13 cellular contexts compared by ENCODE assay signal in the genomic region with DNA sequence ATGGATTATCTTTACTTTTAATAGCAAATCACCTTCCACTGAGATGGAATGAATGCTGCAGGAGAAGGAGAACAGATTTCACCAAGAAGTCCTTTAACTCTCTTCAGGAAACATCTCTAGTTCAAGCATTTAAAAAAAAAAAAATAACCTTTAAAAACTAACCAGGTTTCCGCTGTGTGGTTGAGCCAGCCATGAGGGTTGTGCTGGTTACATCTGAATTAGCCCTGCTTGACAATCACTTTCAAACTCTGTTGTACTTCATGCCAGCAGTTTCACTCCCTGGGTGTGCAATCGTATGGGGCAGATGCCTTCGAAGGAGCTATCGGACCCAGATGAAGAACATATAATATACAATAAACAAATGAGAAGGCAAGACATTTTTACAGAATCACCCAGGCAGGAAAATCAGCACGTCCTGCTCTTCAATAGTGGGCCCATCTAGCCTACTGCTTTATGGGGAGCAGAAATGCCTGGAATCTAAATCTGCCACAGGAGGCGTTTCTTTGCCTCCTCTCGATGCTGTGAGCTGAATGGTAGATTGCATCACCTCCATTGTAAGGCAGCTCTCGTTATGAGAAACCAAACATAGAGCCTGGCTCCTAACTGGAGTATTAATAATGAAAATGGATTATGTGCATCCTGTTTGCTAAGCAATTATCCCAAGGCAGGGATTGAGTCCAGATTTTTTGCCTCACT.
DNase-seq lines count a peak whose midpoint lies in the region; ATAC-seq and TF ChIP-seq lines count a peak whose summit lies in the region.
"Had no signal": no experiment of that assay in that cellular context is flagged by ENCODE, and none has a peak within 500 bp of the region (broad histone marks: within the 10 kb centered on the region; RNA-seq: fewer than 3 reads in every experiment).

No MANE protein-coding gene starts in this region.

- H3K4ac ChIP-seq in IMR-90 (ENCODE audit: low read depth, low read length) = no peak overlapping the region

- no peak overlapping the region for H2BK120ac ChIP-seq in IMR-90 (ENCODE audit: low read depth, low read length)

- intact Hi-C loops in IMR-90 (cut with micrococcal nuclease) = no loop called here
- intact Hi-C loops in naive thymus-derived CD4-positive, alpha-beta T cell (cut with micrococcal nuclease) = no loop called here

- H3K9me1 ChIP-seq in IMR-90 (ENCODE audit: insufficient read depth, low read length) = no peaks in the 10 kb centered on the region

- no peak overlapping the region for H3K18ac ChIP-seq in IMR-90 (ENCODE audit: low read depth, low read length)

- no peak for ATAC-seq in IMR-90 (ENCODE audit: low read depth)
- no peak for ATAC-seq in HG03196 (IDR thresholded peaks at IDR 0.05; ENCODE audit: unreplicated experiment)
- ATAC-seq in naive thymus-derived CD4-positive, alpha-beta T cell = no peak
- ATAC-seq: stimulated activated effector memory CD8-positive, alpha-beta T cell treated with anti-CD3 and anti-CD28 coated beads, Interleukin-12 subunit alpha, Interleukin-12 subunit beta, amount 100 ng/mL, for 72 hours had no signal

- no peak for TF ChIP-seq CTCF in IMR-90 (conservative IDR thresholded peaks at IDR 0.05; ENCODE audit: low read depth, low read length)

- no peak overlapping the region for H3K4me3 Mint-ChIP-seq in naive thymus-derived CD4-positive, alpha-beta T cell
- H3K4me3 Mint-ChIP-seq: activated B cell treated with CpG ODN at 0.5 μM for 24 hours; stimulated activated effector memory CD8-positive, alpha-beta T cell treated with anti-CD3 and anti-CD28 coated beads, Interleukin-12 subunit alpha, Interleukin-12 subunit beta, amount 100 ng/mL, for 72 hours had no signal

- TF ChIP-seq RAD21 in IMR-90 (IDR thresholded peaks at IDR 0.05; ENCODE audit: low read length) = no peak

- no peaks in the 10 kb centered on the region for H3K79me1 ChIP-seq in IMR-90 (ENCODE audit: low read depth in 1 of 2, low read length in 2 of 2)

- in situ Hi-C loops in IMR-90 (cut with MboI; ENCODE audit: low sequenced_read_pairs) = no loop called here

- H2AK5ac ChIP-seq in IMR-90 (ENCODE audit: low read depth, low read length) = no peak overlapping the region

- no peak overlapping the region for H3K9ac ChIP-seq in IMR-90 (ENCODE audit: low read depth, low read length)
- peak overlapping the region; percentile 45 for H3K9ac ChIP-seq in SK-N-MC (ENCODE audit: insufficient read length)

- H3K4me1 ChIP-seq in IMR-90 (ENCODE audit: control insufficient read depth, insufficient read depth, low read length) = no peaks in the 10 kb centered on the region
- no peaks in the 10 kb centered on the region for H3K4me1 ChIP-seq in naive thymus-derived CD4-positive, alpha-beta T cell (ENCODE audit: control insufficient read depth in 2 of 2, insufficient read depth in 2 of 2, low read length in 2 of 2)

- H2BK15ac ChIP-seq in IMR-90 (ENCODE audit: low read depth, low read length) = no peak overlapping the region

- no peaks in the 10 kb centered on the region for H3K36me3 Mint-ChIP-seq in naive thymus-derived CD4-positive, alpha-beta T cell
- H3K36me3 Mint-ChIP-seq: stimulated activated effector memory CD8-positive, alpha-beta T cell treated with anti-CD3 and anti-CD28 coated beads, Interleukin-12 subunit alpha, Interleukin-12 subunit beta, amount 100 ng/mL, for 72 hours had no signal

- BruUV-seq in IMR-90 (replicated peaks; lab: Mats Ljungman, UMichigan) = no TSS peak

- H3K23ac ChIP-seq in IMR-90 (ENCODE audit: low read depth, low read length) = no peak overlapping the region

- no peak overlapping the region for H4K5ac ChIP-seq in IMR-90 (ENCODE audit: low read depth, low read length)

- CTCF ChIA-PET in IMR-90 (lab: Yijun Ruan, JAX) = no interaction called here
- CTCF ChIA-PET in naive thymus-derived CD4-positive, alpha-beta T cell (lab: Charles Lee) = no interaction called here

- H4K91ac ChIP-seq in IMR-90 (ENCODE audit: insufficient read depth, low read depth, low read length) = no peak overlapping the region

- no peak overlapping the region for H2AFZ ChIP-seq in IMR-90 (replicated peaks; ENCODE audit: low read length, poor library complexity)

- no peak for TF ChIP-seq POLR2A in IMR-90 (IDR thresholded peaks at IDR 0.05; ENCODE audit: low read depth, low read length)

- H3K9me3 Mint-ChIP-seq in naive thymus-derived CD4-positive, alpha-beta T cell = no peaks in the 10 kb centered on the region
- H3K9me3 Mint-ChIP-seq: activated B cell treated with CpG ODN at 0.5 μM for 24 hours; activated T-helper 2 cell treated with anti-CD3 and anti-CD28 coated beads, Interferon-gamma antibody, Interleukin-2, Interleukin-4, amounts not matched to agents 10 μg/mL and 5 μg/mL and 100 μg/mL, durations not matched to agents 14 hours and 24 hours and 36 hours; stimulated activated effector memory CD8-positive, alpha-beta T cell treated with anti-CD3 and anti-CD28 coated beads, Interleukin-12 subunit alpha, Interleukin-12 subunit beta, amount 100 ng/mL, for 72 hours had no signal

- H2BK20ac ChIP-seq in IMR-90 (ENCODE audit: low read depth, low read length) = no peak overlapping the region

- H3K4me2 ChIP-seq in IMR-90 (ENCODE audit: low read depth, low read length) = no peak overlapping the region

- peaks cover 0 to 16% (median 0%) of the 10 kb centered on the region in 7 donors for H3K4me1 Mint-ChIP-seq in naive thymus-derived CD4-positive, alpha-beta T cell

- H2AK9ac ChIP-seq in IMR-90 (replicated peaks; ENCODE audit: low read depth, low read length, poor library complexity) = no peak overlapping the region

- H3K56ac ChIP-seq in IMR-90 (ENCODE audit: extremely low read depth, insufficient read depth, low read length) = no peak overlapping the region

- dilution Hi-C loops in IMR-90 (cut with HindIII; ENCODE audit: low sequenced_read_pairs, unreplicated experiment) = no loop called here

- H3K27me3 Mint-ChIP-seq in naive thymus-derived CD4-positive, alpha-beta T cell = peaks cover 0 to 29% (median 0%) of the 10 kb centered on the region in 5 donors
- H3K27me3 Mint-ChIP-seq: activated B cell treated with CpG ODN at 0.5 μM for 24 hours had no signal

- H3K36me3 ChIP-seq in IMR-90 (ENCODE audit: control insufficient read depth, insufficient read depth, low read length) (no peaks in the 10 kb centered on the region), SK-N-MC (ENCODE audit: insufficient read depth, low read length) (no peaks in the 10 kb centered on the region)
- H3K36me3 ChIP-seq in naive thymus-derived CD4-positive, alpha-beta T cell (ENCODE audit: control insufficient read depth in 2 of 3, insufficient read depth in 3 of 3, low read length in 3 of 3) = no peaks in the 10 kb centered on the region

- H3K9me3 ChIP-seq in IMR-90 (ENCODE audit: control insufficient read depth, insufficient read depth, low read length) = no peaks in the 10 kb centered on the region; the same call in 1 of the 2 replicates
- no peaks in the 10 kb centered on the region for H3K9me3 ChIP-seq in SK-N-MC (ENCODE audit: low read depth, low read length)
- no peaks in the 10 kb centered on the region for H3K9me3 ChIP-seq in naive thymus-derived CD4-positive, alpha-beta T cell (ENCODE audit: control insufficient read depth in 2 of 3, low read length in 3 of 3)

- WGBS in IMR-90 (ENCODE audit: extremely low coverage in 2 of 2, insufficient read length in 1 of 2), 2 experiments = no CpG with 5 or more reads among the region's 8 CpGs

- no peak overlapping the region for H3K27ac ChIP-seq in IMR-90 (ENCODE audit: insufficient read depth, low read length)
- peak overlapping the region; percentile 28; the same call in 1 of the 2 replicates for H3K27ac ChIP-seq in SK-N-MC
- H3K27ac ChIP-seq in naive thymus-derived CD4-positive, alpha-beta T cell (ENCODE audit: low read depth, low read length) = no peak overlapping the region

- H3K4me3 ChIP-seq in IMR-90 (ENCODE audit: insufficient read depth, low read depth, low read length) (no peak overlapping the region), SK-N-MC (peak overlapping the region; percentile 33)
- H3K4me3 ChIP-seq in naive thymus-derived CD4-positive, alpha-beta T cell (ENCODE audit: low read length) = no peak overlapping the region

- no peaks in the 10 kb centered on the region for H3K27me3 ChIP-seq in IMR-90 (ENCODE audit: control insufficient read depth, insufficient read depth, low read length)
- no peaks in the 10 kb centered on the region for H3K27me3 ChIP-seq in naive thymus-derived CD4-positive, alpha-beta T cell (ENCODE audit: control insufficient read depth in 2 of 2, insufficient read depth in 2 of 2, low read length in 2 of 2)

- DNase-seq in NCI-H146 (lab: John Stamatoyannopoulos, UW) (peak; percentile 33), NCI-H146 treated with DMSO at 0.1 percent for 48 hours (lab: John Stamatoyannopoulos, UW; ENCODE audit: unreplicated experiment) (no peak), IMR-90 (no peak), SK-N-MC (ENCODE audit: low read depth, low spot score) (peak; percentile 18), iris pigment epithelial cell (ENCODE audit: low read depth) (peak; percentile 3), D341Med (ENCODE audit: low spot score) (no peak)
- no peak for DNase-seq in naive thymus-derived CD4-positive, alpha-beta T cell
- DNase-seq: activated B cell treated with CpG ODN at 0.5 μM for 24 hours, GF-D8, Karpas-422 had no signal

- POLR2A ChIA-PET in IMR-90 (lab: Charles Lee; ENCODE audit: unreplicated experiment) = no interaction called here
- POLR2A ChIA-PET in naive thymus-derived CD4-positive, alpha-beta T cell (lab: Charles Lee) = no interaction called here

- H3K27ac Mint-ChIP-seq in naive thymus-derived CD4-positive, alpha-beta T cell = no peak overlapping the region
- H3K27ac Mint-ChIP-seq: activated B cell treated with CpG ODN at 0.5 μM for 24 hours; activated T-helper 2 cell treated with anti-CD3 and anti-CD28 coated beads, Interferon-gamma antibody, Interleukin-2, Interleukin-4, amounts not matched to agents 10 μg/mL and 5 μg/mL and 100 μg/mL, durations not matched to agents 14 hours and 24 hours and 36 hours; stimulated activated effector memory CD8-positive, alpha-beta T cell treated with anti-CD3 and anti-CD28 coated beads, Interleukin-12 subunit alpha, Interleukin-12 subunit beta, amount 100 ng/mL, for 72 hours had no signal

- H3K14ac ChIP-seq in IMR-90 (replicated peaks; ENCODE audit: low read depth, low read length) = no peak overlapping the region

- H2BK5ac ChIP-seq in IMR-90 (ENCODE audit: low read depth, low read length, poor library complexity, severe bottlenecking) = no peak overlapping the region

- no peak overlapping the region for H4K8ac ChIP-seq in IMR-90 (ENCODE audit: low read depth in 2 of 2, low read length in 2 of 2)

- no peaks in the 10 kb centered on the region for H4K20me1 ChIP-seq in IMR-90 (ENCODE audit: insufficient read depth, low read length)

TF ChIP-seq in IMR-90, 13 proteins besides CTCF, POLR2A, EP300 and RAD21:
- no peak for TF ChIP-seq BHLHE40 (IDR thresholded peaks at IDR 0.05; ENCODE audit: low read depth, low read length)
- peak; percentile 63 for TF ChIP-seq CEBPB (IDR thresholded peaks at IDR 0.05; ENCODE audit: low read depth, low read length)
- no peak for TF ChIP-seq MAFK (IDR thresholded peaks at IDR 0.05; ENCODE audit: low read depth, low read length)

Comparison
In these comparisons a context has a peak if more than half of its experiments do, and no peak if none do; other contexts are left out.
1. DNase-seq: peak in NCI-H146 (single experiment), SK-N-MC (single experiment) and iris pigment epithelial cell (single experiment); none in NCI-H146 treated with DMSO at 0.1 percent for 48 hours (single experiment), IMR-90 (single experiment), D341Med (single experiment) and naive thymus-derived CD4-positive, alpha-beta T cell (0 of 9).